In genomic region chr1:155253208-155253607, GRCh38 we compare ENCODE assay signal across 12 cellular contexts. TPM values are rescaled to one million over a fixed set of nuclear protein-coding genes. Genes with fewer than 3 reads are reported as not detected.
DNase-seq lines count a peak whose midpoint lies in the region; FAIRE-seq and TF ChIP-seq lines count a peak whose summit lies in the region.
"Had no signal": no experiment of that assay in that cellular context is flagged by ENCODE, and none has a peak within 500 bp of the region (broad histone marks: within the 10 kb centered on the region; RNA-seq: fewer than 3 reads in every experiment).

No MANE protein-coding gene starts in this region.

- no peak for TF ChIP-seq POLR2A in GM12892 (IDR thresholded peaks at IDR 0.05; ENCODE audit: low read depth, low read length)

- H3K4me3 Mint-ChIP-seq in chondrocyte (ENCODE audit: unreplicated experiment) (peak overlapping the region; percentile 83), osteocyte (ENCODE audit: unreplicated experiment) (peak overlapping the region; percentile 79)

- DNase-seq in NCI-H82 (lab: John Stamatoyannopoulos, UW) (peak; percentile 51), NCI-H82 treated with DMSO at 0.1 percent for 48 hours (lab: John Stamatoyannopoulos, UW; ENCODE audit: unreplicated experiment) (no peak), NT2/D1 (ENCODE audit: low read depth, low spot score) (no peak), chondrocyte (ENCODE audit: low spot score) (no peak), osteocyte (ENCODE audit: extremely low spot score, unreplicated experiment) (no peak), GM12892 (ENCODE audit: insufficient read length) (no peak), NCI-H2107 treated with DMSO at 0.1 percent for 48 hours (lab: John Stamatoyannopoulos, UW; ENCODE audit: unreplicated experiment) (no peak), NCI-H146 (lab: John Stamatoyannopoulos, UW) (no peak)
- DNase-seq: NCI-H1417 had no signal

- H3K9ac ChIP-seq in NT2/D1 (ENCODE audit: insufficient read length, low read depth): peak overlapping the region; percentile 92

- H3K36me3 Mint-ChIP-seq in chondrocyte (ENCODE audit: low read depth) (peaks cover 11% of the 10 kb centered on the region), osteocyte (ENCODE audit: unreplicated experiment) (peaks cover 10% of the 10 kb centered on the region)

- H3K4me1 ChIP-seq in NT2/D1 (ENCODE audit: insufficient read depth, insufficient read length): peaks cover 30% of the 10 kb centered on the region

- peaks cover 41% of the 10 kb centered on the region for H3K36me3 ChIP-seq in NT2/D1 (ENCODE audit: insufficient read depth, insufficient read length, low read length)

- H3K27me3 Mint-ChIP-seq in chondrocyte (ENCODE audit: low read depth) (no peaks in the 10 kb centered on the region), osteocyte (ENCODE audit: unreplicated experiment) (no peaks in the 10 kb centered on the region)

- no peaks in the 10 kb centered on the region for H3K9me3 Mint-ChIP-seq in chondrocyte (ENCODE audit: low read depth)
- H3K9me3 Mint-ChIP-seq in osteocyte (ENCODE audit: unreplicated experiment): no peaks in the 10 kb centered on the region

- no peak overlapping the region for H3K4me3 ChIP-seq in NT2/D1 (ENCODE audit: insufficient read length, low read depth)
- H3K4me3 ChIP-seq: lung had no signal

- H3K27ac Mint-ChIP-seq in chondrocyte (ENCODE audit: unreplicated experiment): peak overlapping the region; percentile 0
- H3K27ac Mint-ChIP-seq in osteocyte (ENCODE audit: unreplicated experiment): peak overlapping the region; percentile 71

- FAIRE-seq in GM12892 (lab: Jason Lieb, UNC): no peak
- FAIRE-seq: A204.1, TTC549 had no signal

- H3K9me3 ChIP-seq in NT2/D1 (ENCODE audit: insufficient read depth, low read length): no peaks in the 10 kb centered on the region

- TF ChIP-seq CTCF in chondrocyte (IDR thresholded peaks at IDR 0.05) (peak; percentile 23), osteocyte (IDR thresholded peaks at IDR 0.05) (no peak)

- H3K4me1 Mint-ChIP-seq in chondrocyte (ENCODE audit: low read depth) (peaks cover 42% of the 10 kb centered on the region), osteocyte (ENCODE audit: unreplicated experiment) (peaks cover 33% of the 10 kb centered on the region)

- no peaks in the 10 kb centered on the region for H3K27me3 ChIP-seq in NT2/D1 (ENCODE audit: insufficient read depth, insufficient read length)

RNA-seq across cellular contexts. Expression of gene ENTREP3, which starts 2.1 kb away (rescaled TPM):
- total RNA-seq in chondrocyte (34.0 to 42.8 TPM (median 42.8 TPM) in 3 replicates), osteocyte (36.6 and 37.6 TPM in 2 replicates)
- 6.4 TPM for polyA plus RNA-seq in GM12892 (2012; ENCODE audit: missing spikeins)

RNA-seq across cellular contexts. Expression of gene SCAMP3, which starts 9.0 kb away (rescaled TPM):
- total RNA-seq in chondrocyte (68.3 to 77.1 TPM (median 71.4 TPM) in 3 replicates), osteocyte (73.7 and 74.6 TPM in 2 replicates)
- polyA plus RNA-seq in GM12892 (2012; ENCODE audit: missing spikeins): 32.2 TPM

RNA-seq across cellular contexts. Expression of gene CLK2, which starts 20.1 kb away (rescaled TPM):
- total RNA-seq in chondrocyte (36.7 to 50.2 TPM (median 37.0 TPM) in 3 replicates), osteocyte (53.7 and 63.5 TPM in 2 replicates)
- 54.9 TPM for polyA plus RNA-seq in GM12892 (2012; ENCODE audit: missing spikeins)

RNA-seq across cellular contexts. Expression of gene HCN3, which starts 24.1 kb away (rescaled TPM):
- total RNA-seq in chondrocyte (4.3 to 4.4 TPM (median 4.4 TPM) in 3 replicates), osteocyte (3.7 and 4.1 TPM in 2 replicates)
- polyA plus RNA-seq in GM12892 (2012; ENCODE audit: missing spikeins): 1.1 TPM

RNA-seq across cellular contexts. Expression of gene MTX1, which starts 44.7 kb away (rescaled TPM):
- total RNA-seq in chondrocyte (28.2 to 49.1 TPM (median 29.8 TPM) in 3 replicates), osteocyte (31.9 and 33.2 TPM in 2 replicates)
- polyA plus RNA-seq in GM12892 (2012; ENCODE audit: missing spikeins): 36.4 TPM
